ENCODE assay signal across 32 cellular contexts in genomic region chr17:18999394-18999793, GRCh38. TPM values are rescaled to one million over a fixed set of nuclear protein-coding genes. Genes with fewer than 3 reads are reported as not detected.
"Had no signal": no experiment of that assay in that cellular context is flagged by ENCODE, and none has a peak within 500 bp of the region (broad histone marks: within the 10 kb centered on the region; RNA-seq: fewer than 3 reads in every experiment).

No MANE protein-coding gene starts in this region.

- H2AFZ ChIP-seq: parathyroid adenoma had no signal

- H3K4me1 ChIP-seq: psoas muscle had no signal

- H3K4me3 ChIP-seq: adrenal gland, body of pancreas, psoas muscle, upper lobe of left lung had no signal

- H3K27me3 ChIP-seq: adrenal gland, body of pancreas, upper lobe of left lung had no signal

- ATAC-seq: activated CD4-positive, CD25-positive, alpha-beta regulatory T cell treated with anti-CD3 and anti-CD28 coated beads, Interleukin-2, amount 50 U/mL, for 24 hours; body of pancreas; left cardiac atrium; left ventricle myocardium superior; naive thymus-derived CD4-positive, alpha-beta T cell; psoas muscle; stimulated activated effector memory CD8-positive, alpha-beta T cell treated with anti-CD3 and anti-CD28 coated beads, Interleukin-12 subunit alpha, Interleukin-12 subunit beta, amount 100 ng/mL, for 72 hours had no signal

- H3K9ac ChIP-seq: parathyroid adenoma had no signal

- DNase-seq: activated CD4-positive, alpha-beta memory T cell treated with anti-CD3 and anti-CD28 coated beads for 36 hours; activated CD4-positive, alpha-beta T cell treated with anti-CD3 and anti-CD28 coated beads for 48 hours; activated CD8-positive, alpha-beta memory T cell treated with anti-CD3 and anti-CD28 coated beads, Interleukin-2, amount 50 U/mL, for 4 hours; activated effector memory CD4-positive, alpha-beta T cell treated with anti-CD3 and anti-CD28 coated beads, Interleukin-2, amount 50 U/mL, for 16 hours; activated naive CD4-positive, alpha-beta T cell treated with anti-CD3 and anti-CD28 coated beads for 36 hours; activated naive CD8-positive, alpha-beta T cell treated with anti-CD3 and anti-CD28 coated beads for 36 hours; activated T-cell treated with anti-CD3 and anti-CD28 coated beads, Interleukin-2, amount 50 U/mL, for 1 hour; adrenal gland; aorta; body of pancreas; dermis blood vessel endothelial cell; effector CD4-positive, alpha-beta T cell; left cardiac atrium; left ventricle myocardium superior; midbrain; naive thymus-derived CD4-positive, alpha-beta T cell; occipital lobe; psoas muscle; stimulated activated CD4-positive, alpha-beta T cell treated with anti-CD3 and anti-CD28 coated beads, Interleukin-4, amount 100 ng/mL, for 24 hours; T-helper 9 cell; upper lobe of left lung had no signal

- H3K9me3 ChIP-seq: adrenal gland, body of pancreas had no signal

- H3K27ac ChIP-seq: adrenal gland, psoas muscle, upper lobe of left lung, VCaP had no signal

- H3K36me3 ChIP-seq: adrenal gland, upper lobe of left lung had no signal

RNA-seq across cellular contexts. Expression of gene FAM83G, which starts 5.2 kb away (rescaled TPM):
- polyA plus RNA-seq: neural cell had no signal

RNA-seq across cellular contexts. Expression of gene GRAP, which starts 47.4 kb away (rescaled TPM):
- total RNA-seq: fibroblast of lung, fibroblast of villous mesenchyme had no signal

RNA-seq across cellular contexts. Expression of gene SLC5A10, which starts 47.4 kb away (rescaled TPM):
- total RNA-seq: activated CD4-positive, alpha-beta memory T cell treated with anti-CD3 and anti-CD28 coated beads for 36 hours; activated CD8-positive, alpha-beta memory T cell treated with anti-CD3 and anti-CD28 coated beads for 36 hours; activated naive CD4-positive, alpha-beta T cell treated with anti-CD3 and anti-CD28 coated beads for 36 hours; activated naive CD8-positive, alpha-beta T cell treated with anti-CD3 and anti-CD28 coated beads for 36 hours; activated T-helper 1 cell treated with anti-CD3 and anti-CD28 coated beads, Interleukin-12 subunit alpha, Interleukin-12 subunit beta, Interleukin-2, Interleukin-4 antibody, amounts not matched to agents 30 ng/mL and 10 ng/mL and 1 ng/mL, durations not matched to agents 14 hours and 24 hours and 36 hours; aorta; body of pancreas; dermis blood vessel endothelial cell; fibroblast of lung; fibroblast of villous mesenchyme; left ventricle myocardium superior; occipital lobe; psoas muscle; skeletal muscle tissue; T-helper 1 cell treated with Interleukin-12 subunit alpha and Interleukin-12 subunit beta and Interleukin-4 antibody, amounts not matched to agents 30 ng/mL and 1 ng/mL, for 36 hours; upper lobe of left lung had no signal
- polyA plus RNA-seq: fibroblast of lung, neural cell had no signal
